Comparison of ENCODE assay signal across 18 cellular contexts in the genomic region with DNA sequence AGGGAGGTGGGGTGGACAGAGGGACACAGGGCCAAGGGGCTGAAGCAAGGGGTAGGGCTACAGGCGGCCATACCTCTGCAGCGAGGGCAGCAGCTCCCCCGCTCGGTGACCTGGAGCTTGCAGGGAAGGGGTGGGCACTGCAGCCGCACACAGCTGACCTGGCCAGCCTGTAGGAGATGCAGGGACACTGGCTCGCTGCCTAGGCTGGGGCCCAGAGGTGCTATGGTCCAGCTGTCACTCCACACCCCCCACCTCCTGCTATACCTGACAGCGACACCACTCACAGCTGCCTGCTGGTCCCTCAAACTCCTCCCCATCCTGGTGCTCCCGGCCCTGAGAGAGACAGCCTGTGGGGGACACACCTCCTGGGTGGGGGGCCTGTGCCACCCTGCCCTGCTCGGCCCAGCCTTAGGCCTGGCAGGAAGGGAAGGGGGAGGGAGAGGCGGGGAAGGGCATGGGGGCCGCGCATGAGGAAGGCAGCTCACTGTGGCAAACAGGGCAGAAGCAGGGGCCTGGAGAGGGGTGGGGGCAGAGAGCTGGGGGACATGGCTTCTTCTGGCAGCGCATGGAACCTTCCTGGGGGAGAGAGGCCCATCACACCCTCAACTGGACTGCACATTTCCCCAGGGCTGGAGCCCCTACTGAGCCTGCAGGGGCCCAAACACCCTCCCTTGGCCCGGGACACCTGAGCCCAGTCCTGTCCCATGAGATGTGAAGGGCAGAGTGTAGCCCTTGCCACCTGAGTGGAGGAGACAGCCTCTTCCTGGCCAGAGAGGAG. TPM values are rescaled to one million over a fixed set of nuclear protein-coding genes. Genes with fewer than 3 reads are reported as not detected.
"Had no signal": no experiment of that assay in that cellular context is flagged by ENCODE, and none has a peak within 500 bp of the region (broad histone marks: within the 10 kb centered on the region; RNA-seq: fewer than 3 reads in every experiment).

No MANE protein-coding gene starts in this region.

- H3K27ac ChIP-seq: cardiac muscle cell, esophagus muscularis mucosa, skin epidermis, tibial artery, uterus had no signal

- FAIRE-seq: colon, endometrium had no signal

- H3K36me3 ChIP-seq: cardiac muscle cell, esophagus muscularis mucosa, tibial artery, uterus had no signal

- H3K4me3 ChIP-seq: cardiac muscle cell, esophagus muscularis mucosa, lung, skin epidermis, tibial artery, uterus had no signal

- H3K9me3 ChIP-seq: esophagus muscularis mucosa, tibial artery, uterus had no signal

- H3K4me1 ChIP-seq: uterus had no signal

- DNase-seq: activated CD4-positive, alpha-beta memory T cell treated with anti-CD3 and anti-CD28 coated beads for 36 hours; activated naive CD4-positive, alpha-beta T cell treated with anti-CD3 and anti-CD28 coated beads, Interleukin-2, amount 50 U/mL, for 16 hours; activated T-cell treated with anti-CD3 and anti-CD28 coated beads, Interleukin-2, amount 50 U/mL, for 24 hours; hypothalamus; kidney glomerular epithelial cell; midbrain; stimulated activated CD4-positive, alpha-beta T cell treated with anti-CD3 and anti-CD28 coated beads, Interleukin-4, amount 100 ng/mL, for 24 hours; stimulated activated naive CD4-positive, alpha-beta T cell; T-helper 1 cell; T1000; tibial artery; uterus had no signal

RNA-seq across cellular contexts. Expression of a gene that starts 51.1 kb away (rescaled TPM):
- total RNA-seq: cardiac muscle cell had no signal
- polyA plus RNA-seq: cardiac muscle cell had no signal
